In the genomic region with DNA sequence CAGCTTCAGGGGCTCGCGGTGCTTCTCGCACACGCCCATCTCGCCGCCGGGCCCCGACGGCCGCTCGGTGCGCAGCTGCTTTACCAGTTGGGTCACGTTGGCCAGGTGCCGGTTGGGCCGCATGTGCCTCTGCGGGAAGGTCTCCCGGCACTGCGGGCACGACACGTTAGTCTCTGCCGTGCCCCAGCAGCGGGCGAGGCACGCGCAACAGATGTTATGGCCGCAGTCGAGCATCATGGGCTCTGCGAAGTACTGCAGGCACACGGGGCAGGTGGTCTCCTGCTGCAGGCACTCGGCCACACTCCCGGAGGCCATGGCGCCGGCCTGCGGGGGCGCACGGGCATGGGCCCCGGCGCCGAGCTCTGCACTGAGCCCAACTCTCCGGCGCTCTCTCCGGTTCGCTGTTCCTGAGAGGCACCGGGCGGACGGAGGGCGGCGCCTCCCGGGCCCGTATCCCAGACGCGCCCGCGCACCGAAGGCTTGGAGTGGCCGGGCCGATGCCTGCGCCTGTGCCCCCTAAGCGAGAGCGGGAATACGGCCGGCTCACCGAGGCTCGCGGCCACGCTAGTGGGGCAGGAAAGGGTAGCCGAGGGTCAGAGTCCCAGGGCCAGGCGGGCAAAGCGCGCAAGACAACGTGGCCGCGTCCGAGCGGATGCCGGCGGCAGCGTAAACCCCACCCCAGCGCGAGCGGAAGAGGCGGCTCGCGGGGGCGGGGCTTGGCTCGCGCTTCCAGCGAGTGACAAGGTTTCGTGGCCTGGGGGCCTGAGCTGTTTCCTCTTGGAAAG, we compare ENCODE assay signal across 8 cellular contexts. TPM values are rescaled to one million over a fixed set of nuclear protein-coding genes. Genes with fewer than 3 reads are reported as not detected.
DNase-seq lines count a peak whose midpoint lies in the region; ATAC-seq and TF ChIP-seq lines count a peak whose summit lies in the region.

A gene with protein sequence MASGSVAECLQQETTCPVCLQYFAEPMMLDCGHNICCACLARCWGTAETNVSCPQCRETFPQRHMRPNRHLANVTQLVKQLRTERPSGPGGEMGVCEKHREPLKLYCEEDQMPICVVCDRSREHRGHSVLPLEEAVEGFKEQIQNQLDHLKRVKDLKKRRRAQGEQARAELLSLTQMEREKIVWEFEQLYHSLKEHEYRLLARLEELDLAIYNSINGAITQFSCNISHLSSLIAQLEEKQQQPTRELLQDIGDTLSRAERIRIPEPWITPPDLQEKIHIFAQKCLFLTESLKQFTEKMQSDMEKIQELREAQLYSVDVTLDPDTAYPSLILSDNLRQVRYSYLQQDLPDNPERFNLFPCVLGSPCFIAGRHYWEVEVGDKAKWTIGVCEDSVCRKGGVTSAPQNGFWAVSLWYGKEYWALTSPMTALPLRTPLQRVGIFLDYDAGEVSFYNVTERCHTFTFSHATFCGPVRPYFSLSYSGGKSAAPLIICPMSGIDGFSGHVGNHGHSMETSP (minus strand): TSS at position 668 of the 785 bp plus-strand sequence. CDS start 353 bp downstream, at position 315.

- no peaks in the 10 kb centered on the region for H3K9me3 Mint-ChIP-seq in activated B cell treated with CpG ODN at 0.5 μM for 24 hours
- no peaks in the 10 kb centered on the region for H3K9me3 Mint-ChIP-seq in central memory CD8-positive, alpha-beta T cell

- no peak for DNase-seq in AG04449 (ENCODE audit: low read depth, low spot score)
- DNase-seq in NCI-H2196 (lab: John Stamatoyannopoulos, UW; ENCODE audit: unreplicated experiment), result peak; percentile 92
- DNase-seq in activated B cell treated with CpG ODN at 0.5 μM for 24 hours, result peak; percentile 85
- peak; percentile 62 to 64 for DNase-seq in central memory CD8-positive, alpha-beta T cell (ENCODE audit: low spot score in 2 of 2)
- DNase-seq in islet precursor cell, result peak; percentile 95
- DNase-seq in stimulated activated CD4-positive, alpha-beta T cell treated with anti-CD3 and anti-CD28 coated beads, Interleukin-12 subunit alpha, Interleukin-12 subunit beta, amount 100 ng/mL, for 48 hours (ENCODE audit: low read depth in 2 of 3, low spot score in 1 of 3), result peak; percentile 56 to 80 (median 63)

- POLR2A ChIA-PET in AG04449 (lab: Yijun Ruan, JAX) (interaction anchor here (0.6 to 3.3 kb wide), 13 partner anchors 9 to 195 kb away, joined by 3 to 18 read pairs (median 4); no protein-coding TSS in a partner anchor), activated B cell treated with CpG ODN at 0.5 μM for 24 hours (lab: Charles Lee) (interaction anchor here (0.6 to 3.9 kb wide), 33 partner anchors 8 to 1790 kb away, joined by 3 to 80 read pairs (median 4); a partner anchor contains a TSS)

- intact Hi-C loops in activated B cell treated with CpG ODN at 0.5 μM for 24 hours (cut with micrococcal nuclease), result loop anchor here (1.0 kb wide), 6 partner anchors 18 to 93 kb away; no protein-coding TSS in a partner anchor

- ATAC-seq in HG03060 (IDR thresholded peaks at IDR 0.05; ENCODE audit: low read depth, unreplicated experiment), result peak; percentile 65
- ATAC-seq in activated B cell treated with CpG ODN at 0.5 μM for 24 hours (ENCODE audit: low read depth), result peak; percentile 87
- ATAC-seq in central memory CD8-positive, alpha-beta T cell (replicated peaks; ENCODE audit: extremely low read depth, poor library complexity, severe bottlenecking), result peak; percentile 80

- TF ChIP-seq POLR2A in GM18526 (IDR thresholded peaks at IDR 0.05; ENCODE audit: extremely low read depth, insufficient read length), result peak; percentile 92

- peak within 1 kb of the TSS; percentile 98 for H3K4me3 ChIP-seq in AG04449 (ENCODE audit: low read depth, low read length)

- H3K36me3 Mint-ChIP-seq in activated B cell treated with CpG ODN at 0.5 μM for 24 hours (ENCODE audit: low read depth), result peaks cover 43% of the 10 kb centered on the region
- H3K36me3 Mint-ChIP-seq in central memory CD8-positive, alpha-beta T cell (ENCODE audit: insufficient read depth), result peaks cover 34% of the 10 kb centered on the region

- no peaks in the 10 kb centered on the region for H3K27me3 Mint-ChIP-seq in activated B cell treated with CpG ODN at 0.5 μM for 24 hours
- no peaks in the 10 kb centered on the region for H3K27me3 Mint-ChIP-seq in central memory CD8-positive, alpha-beta T cell

- H3K27ac Mint-ChIP-seq in activated B cell treated with CpG ODN at 0.5 μM for 24 hours, result peak within 1 kb of the TSS; percentile 92
- peak within 1 kb of the TSS; percentile 89 for H3K27ac Mint-ChIP-seq in central memory CD8-positive, alpha-beta T cell (ENCODE audit: low read depth)

- H3K4me1 Mint-ChIP-seq in activated B cell treated with CpG ODN at 0.5 μM for 24 hours, result peaks cover 42% of the 10 kb centered on the region
- peaks cover 28% of the 10 kb centered on the region for H3K4me1 Mint-ChIP-seq in central memory CD8-positive, alpha-beta T cell

- CTCF ChIA-PET in AG04449 (lab: Yijun Ruan, JAX), result interaction anchor here (0.7 to 2.2 kb wide), 10 partner anchors 14 to 94 kb away, joined by 3 to 9 read pairs (median 4); no protein-coding TSS in a partner anchor
- CTCF ChIA-PET in activated B cell treated with CpG ODN at 0.5 μM for 24 hours (lab: Charles Lee), result interaction anchor here (1.0 to 2.5 kb wide), 4 partner anchors 18 to 86 kb away, joined by 3 to 10 read pairs (median 4); no protein-coding TSS in a partner anchor

- peak within 1 kb of the TSS; percentile 92 for H3K4me3 Mint-ChIP-seq in activated B cell treated with CpG ODN at 0.5 μM for 24 hours
- H3K4me3 Mint-ChIP-seq in central memory CD8-positive, alpha-beta T cell, result peak within 1 kb of the TSS; percentile 91

- TF ChIP-seq CTCF in AG04449 (IDR thresholded peaks at IDR 0.05; ENCODE audit: insufficient read depth, low read length, missing control alignments) (no peak), activated B cell treated with CpG ODN at 0.5 μM for 24 hours (IDR thresholded peaks at IDR 0.05) (no peak)

RNA-seq across cellular contexts. Expression of the gene that starts here (rescaled TPM):
- total RNA-seq in activated B cell treated with CpG ODN at 0.5 μM for 24 hours, result 59.5 and 64.8 TPM in 2 replicates
